Comparison of ENCODE assay signal across 25 cellular contexts in genomic region chr20:58626076-58626475, GRCh38. TPM values are rescaled to one million over a fixed set of nuclear protein-coding genes. Genes with fewer than 3 reads are reported as not detected.
A peak's percentile ranks its signal among the peaks of the same experiment; 100 is the strongest.
DNase-seq lines count a peak whose midpoint lies in the region; ATAC-seq, FAIRE-seq and TF ChIP-seq lines count a peak whose summit lies in the region.
"Had no signal": no experiment of that assay in that cellular context is flagged by ENCODE, and none has a peak within 500 bp of the region (broad histone marks: within the 10 kb centered on the region; RNA-seq: fewer than 3 reads in every experiment).

No MANE protein-coding gene starts in this region.

- peak overlapping the region; percentile 98; the same call in 1 of the 2 replicates for H2AK5ac ChIP-seq in IMR-90 (ENCODE audit: low read depth, low read length)

- H3K36me3 ChIP-seq in IMR-90 (ENCODE audit: control insufficient read depth, insufficient read depth, low read length) (no peaks in the 10 kb centered on the region), kidney (ENCODE audit: control insufficient read depth in 1 of 2, insufficient read depth in 2 of 2, low read length in 2 of 2) (no peaks in the 10 kb centered on the region), esophagus muscularis mucosa (no peaks in the 10 kb centered on the region)
- H3K36me3 ChIP-seq: BLaER1 had no signal

- H4K8ac ChIP-seq in IMR-90 (ENCODE audit: low read depth in 2 of 2, low read length in 2 of 2), result no peak overlapping the region

- intact Hi-C loops in IMR-90 (cut with micrococcal nuclease), result no loop called here
- intact Hi-C loops in kidney (cut with DNase I), result no loop called here
- intact Hi-C loops in esophagus muscularis mucosa (cut with DNase I), result no loop called here

- H3K27me3 ChIP-seq in IMR-90 (ENCODE audit: control insufficient read depth, insufficient read depth, low read length), result no peaks in the 10 kb centered on the region
- no peaks in the 10 kb centered on the region for H3K27me3 ChIP-seq in esophagus muscularis mucosa
- H3K27me3 ChIP-seq: BLaER1 had no signal

- no peak overlapping the region for H2BK5ac ChIP-seq in IMR-90 (ENCODE audit: low read depth, low read length, poor library complexity, severe bottlenecking)

- FAIRE-seq in kidney (lab: Jason Lieb, UNC), result no peak
- FAIRE-seq: G401.6, GM12892, GM19239 had no signal

- BruUV-seq in IMR-90 (replicated peaks; lab: Mats Ljungman, UMichigan), result no TSS peak

- peak overlapping the region; percentile 98; the same call in 1 of the 2 replicates for H2BK120ac ChIP-seq in IMR-90 (ENCODE audit: low read depth, low read length)

- H3K27ac ChIP-seq in IMR-90 (ENCODE audit: insufficient read depth, low read length), result no peak overlapping the region
- peak overlapping the region; percentile 90 for H3K27ac ChIP-seq in RWPE1
- H3K27ac ChIP-seq in kidney (ENCODE audit: low read depth in 2 of 2, low read length in 2 of 2), result no peak overlapping the region
- no peak overlapping the region for H3K27ac ChIP-seq in esophagus muscularis mucosa (replicated peaks in 1 of 4)
- H3K27ac ChIP-seq: 22Rv1, BLaER1, KMS-11 had no signal

- peaks cover 0 to 8% of the 10 kb centered on the region in 2 experiments; a peak in 2 of 4 replicates for H3K79me1 ChIP-seq in IMR-90 (ENCODE audit: low read depth in 1 of 2, low read length in 2 of 2)

- ATAC-seq in IMR-90 (ENCODE audit: low read depth) (no peak), GM18858 (IDR thresholded peaks at IDR 0.05; ENCODE audit: unreplicated experiment) (no peak), HG03571 (IDR thresholded peaks at IDR 0.05; ENCODE audit: unreplicated experiment) (no peak)
- ATAC-seq: SK-N-SH treated with all-trans-retinoic acid at 6 μM for 48 hours had no signal

- no peak overlapping the region for H3K18ac ChIP-seq in IMR-90 (ENCODE audit: low read depth, low read length)

- H3K23ac ChIP-seq in IMR-90 (ENCODE audit: low read depth, low read length), result no peak overlapping the region

- TF ChIP-seq CTCF in IMR-90 (conservative IDR thresholded peaks at IDR 0.05; ENCODE audit: low read depth, low read length), result no peak
- TF ChIP-seq CTCF in RWPE1 (conservative IDR thresholded peaks at IDR 0.05; ENCODE audit: low read depth), result no peak
- no peak for TF ChIP-seq CTCF in kidney (IDR thresholded peaks at IDR 0.05; ENCODE audit: borderline replicate concordance, extremely low read depth, insufficient read depth)
- TF ChIP-seq CTCF in esophagus muscularis mucosa (IDR thresholded peaks at IDR 0.05), result no peak

- H4K91ac ChIP-seq in IMR-90 (ENCODE audit: insufficient read depth, low read depth, low read length), result no peak overlapping the region; the same call in 1 of the 2 replicates

- peak overlapping the region; percentile 38; the same call in 1 of the 2 replicates for H2BK20ac ChIP-seq in IMR-90 (ENCODE audit: low read depth, low read length)

- no peak overlapping the region for H2AK9ac ChIP-seq in IMR-90 (replicated peaks; ENCODE audit: low read depth, low read length, poor library complexity)

- peaks cover 37% of the 10 kb centered on the region for H3K9me1 ChIP-seq in IMR-90 (ENCODE audit: insufficient read depth, low read length)

- peak overlapping the region; percentile 50; the same call in 1 of the 3 replicates for H2BK15ac ChIP-seq in IMR-90 (ENCODE audit: low read depth, low read length)

- H3K4me1 ChIP-seq in IMR-90 (ENCODE audit: control insufficient read depth, insufficient read depth, low read length) (peaks cover 24% of the 10 kb centered on the region), kidney (ENCODE audit: control insufficient read depth in 1 of 2, insufficient read depth in 1 of 2, low read depth in 1 of 2, low read length in 2 of 2) (peaks cover 0 to 3% of the 10 kb centered on the region in 2 donors), esophagus muscularis mucosa (peaks cover 3 to 15% (median 10%) of the 10 kb centered on the region in 4 donors)
- H3K4me1 ChIP-seq: BLaER1 had no signal

- no peak for TF ChIP-seq RAD21 in IMR-90 (IDR thresholded peaks at IDR 0.05; ENCODE audit: low read length)

- dilution Hi-C loops in IMR-90 (cut with HindIII; ENCODE audit: low sequenced_read_pairs, unreplicated experiment), result no loop called here

- no peak for TF ChIP-seq EP300 in esophagus muscularis mucosa (IDR thresholded peaks at IDR 0.05)

- no peak overlapping the region for H3K14ac ChIP-seq in IMR-90 (replicated peaks; ENCODE audit: low read depth, low read length)

- CTCF ChIA-PET in IMR-90 (lab: Yijun Ruan, JAX), result no interaction called here
- CTCF ChIA-PET in RWPE1 (lab: Yijun Ruan, JAX), result interaction anchor here (1.0 kb wide), 1 partner anchor 26 kb away, joined by 4 read pairs; no protein-coding TSS in a partner anchor

- no peaks in the 10 kb centered on the region for H3K9me3 ChIP-seq in IMR-90 (ENCODE audit: control insufficient read depth, insufficient read depth, low read length)
- H3K9me3 ChIP-seq in kidney (ENCODE audit: control insufficient read depth in 1 of 2, low read length in 2 of 2), result no peaks in the 10 kb centered on the region
- H3K9me3 ChIP-seq in esophagus muscularis mucosa, result no peaks in the 10 kb centered on the region

- H4K20me1 ChIP-seq in IMR-90 (ENCODE audit: insufficient read depth, low read length), result no peaks in the 10 kb centered on the region
- H4K20me1 ChIP-seq: BLaER1 had no signal

- 90% methylated on average over 2 of the region's 4 CpGs; no CpG with 5 or more reads in 1 of the 2 experiments for WGBS in IMR-90 (ENCODE audit: extremely low coverage in 2 of 2, insufficient read length in 1 of 2), 2 experiments
- WGBS in esophagus muscularis mucosa, result 100% methylated on average over 1 of the region's 4 CpGs

- POLR2A ChIA-PET in IMR-90 (lab: Charles Lee; ENCODE audit: unreplicated experiment), result no interaction called here
- POLR2A ChIA-PET in RWPE1 (lab: Yijun Ruan, JAX; ENCODE audit: low non-redundant PET), result no interaction called here

- peak; percentile 56 for DNase-seq in EH (ENCODE audit: low read depth)
- DNase-seq in IMR-90, result no peak
- no peak for DNase-seq in RWPE1 (ENCODE audit: low spot score)
- DNase-seq in kidney, result peak; percentile 15
- no peak for DNase-seq in esophagus muscularis mucosa (ENCODE audit: extremely low spot score)
- no peak for DNase-seq in NCI-H2029 (lab: John Stamatoyannopoulos, UW)
- DNase-seq: ACHN; CD4-positive, alpha-beta T cell; COR-L47; DMS 273 treated with DMSO at 0.1 percent for 48 hours; DMS79 treated with DMSO at 0.1 percent for 48 hours; NCI-H1105 treated with DMSO at 0.1 percent for 48 hours; NCI-H446; NCI-H526; RPMI8226; T-helper 1 cell had no signal

- no peak overlapping the region for H2AFZ ChIP-seq in IMR-90 (replicated peaks; ENCODE audit: low read length, poor library complexity)

- in situ Hi-C loops in IMR-90 (cut with MboI; ENCODE audit: low sequenced_read_pairs), result no loop called here

- H3K4me2 ChIP-seq in IMR-90 (ENCODE audit: low read depth, low read length), result no peak overlapping the region
- H3K4me2 ChIP-seq: BLaER1, KMS-11 had no signal

- H3K4me3 ChIP-seq in IMR-90 (ENCODE audit: insufficient read depth, low read depth, low read length) (no peak overlapping the region), kidney (ENCODE audit: low read length in 2 of 2) (no peak overlapping the region), esophagus muscularis mucosa (no peak overlapping the region)
- H3K4me3 ChIP-seq: BLaER1 had no signal

- H3K9ac ChIP-seq in IMR-90 (ENCODE audit: low read depth, low read length), result no peak overlapping the region
- no peak overlapping the region for H3K9ac ChIP-seq in kidney (ENCODE audit: low read length in 2 of 2)
- H3K9ac ChIP-seq: BLaER1, KMS-11 had no signal

- TF ChIP-seq POLR2A in IMR-90 (IDR thresholded peaks at IDR 0.05; ENCODE audit: low read depth, low read length) (no peak), esophagus muscularis mucosa (IDR thresholded peaks at IDR 0.05; ENCODE audit: low read depth) (no peak)

- H3K4ac ChIP-seq in IMR-90 (ENCODE audit: low read depth, low read length), result peak overlapping the region; percentile 4; the same call in 1 of the 2 replicates

- no peak overlapping the region for H3K56ac ChIP-seq in IMR-90 (ENCODE audit: extremely low read depth, insufficient read depth, low read length)

- H4K5ac ChIP-seq in IMR-90 (ENCODE audit: low read depth, low read length), result no peak overlapping the region

TF ChIP-seq in IMR-90, 13 proteins besides CTCF, POLR2A, EP300 and RAD21 (continues in another document):
- TF ChIP-seq MAZ (IDR thresholded peaks at IDR 0.05; ENCODE audit: borderline replicate concordance, low read depth, low read length) (no peak), MAFK (IDR thresholded peaks at IDR 0.05; ENCODE audit: low read depth, low read length) (no peak), CEBPB (IDR thresholded peaks at IDR 0.05; ENCODE audit: low read depth, low read length) (no peak), CHD1 (IDR thresholded peaks at IDR 0.05; ENCODE audit: low read depth, low read length) (no peak), ELK1 (IDR thresholded peaks at IDR 0.05; ENCODE audit: borderline replicate concordance, low read depth, low read length) (no peak), RCOR1 (IDR thresholded peaks at IDR 0.05; ENCODE audit: insufficient replicate concordance, low read length) (no peak), SMC3 (IDR thresholded peaks at IDR 0.05; ENCODE audit: low read depth, low read length) (no peak), BHLHE40 (IDR thresholded peaks at IDR 0.05; ENCODE audit: low read depth, low read length) (no peak), NFE2L2 (IDR thresholded peaks at IDR 0.05; ENCODE audit: low read depth, low read length) (no peak), FOS (IDR thresholded peaks at IDR 0.05; ENCODE audit: low read depth, low read length) (no peak)

RNA-seq across cellular contexts. Expression of gene STX16, which starts 25.0 kb away (rescaled TPM):
- 26.9 and 29.4 TPM in 2 replicates for total RNA-seq in IMR-90 (2012; rRNA removed)
- 48.5 and 58.2 TPM in 2 replicates for polyA plus RNA-seq in IMR-90 (2012; rRNA removed)
- polyA plus RNA-seq in IMR-90 (2012; cell fraction: cytosol; rRNA removed), result 17.4 and 21.0 TPM in 2 replicates
- polyA plus RNA-seq in IMR-90 (2012; cell fraction: nucleus; rRNA removed; ENCODE audit: low replicate concordance), result 118 and 306 TPM in 2 replicates
- total RNA-seq in kidney, result 60.7 TPM
- polyA plus RNA-seq in kidney (ENCODE audit: insufficient read depth, low read depth, low replicate concordance), result 20.6 TPM
- 10 to 100 TPM; 36.6 to 57.7 (median 43.5) TPM for total RNA-seq in esophagus muscularis mucosa

Comparison
In these comparisons a context has a peak if more than half of its experiments do, and no peak if none do; other contexts are left out.
1. DNase-seq: peak in EH (single experiment) and kidney (single experiment); none in IMR-90 (single experiment), RWPE1 (single experiment), esophagus muscularis mucosa (single experiment) and NCI-H2029 (single experiment).